Comparison of ENCODE assay signal across 1 cellular context in genomic region chr2:53182609-53183008, GRCh38.
TF ChIP-seq lines count a peak whose summit lies in the region.

No MANE protein-coding gene starts in this region.

TF ChIP-seq in WTC11, 78 proteins besides CTCF, POLR2A, EP300 and RAD21 (continued from another document):
- no peak for TF ChIP-seq PRDM15 (CRISPR knock-in tag; IDR thresholded peaks at IDR 0.05)
- no peak for TF ChIP-seq ZMAT4 (CRISPR knock-in tag; IDR thresholded peaks at IDR 0.05)
- TF ChIP-seq ATF1 (CRISPR knock-in tag; IDR thresholded peaks at IDR 0.05): no peak
- TF ChIP-seq MLX (CRISPR knock-in tag; IDR thresholded peaks at IDR 0.05): no peak
- TF ChIP-seq JUN (CRISPR knock-in tag; IDR thresholded peaks at IDR 0.05): no peak
- no peak for TF ChIP-seq GTF2I (CRISPR knock-in tag; conservative IDR thresholded peaks at IDR 0.05)
